1 cellular context compared by ENCODE assay signal in genomic region chr4:135239964-135240363, GRCh38.
TF ChIP-seq lines count a peak whose summit lies in the region.

No MANE protein-coding gene starts in this region.

TF ChIP-seq in SK-N-SH treated with all-trans-retinoic acid at 6 μM for 48 hours, 23 proteins besides CTCF, POLR2A, EP300 and RAD21 (continued from another document):
- TF ChIP-seq ZC3H10 (CRISPR knock-in tag; IDR thresholded peaks at IDR 0.05) (no peak), ARNTL (CRISPR knock-in tag; IDR thresholded peaks at IDR 0.05; ENCODE audit: borderline replicate concordance, low read depth) (no peak), PPARA (CRISPR knock-in tag; IDR thresholded peaks at IDR 0.05; ENCODE audit: borderline replicate concordance) (no peak), SNAI2 (CRISPR knock-in tag; IDR thresholded peaks at IDR 0.05) (no peak), ESRRG (CRISPR knock-in tag; IDR thresholded peaks at IDR 0.05) (no peak), CSDC2 (CRISPR knock-in tag; IDR thresholded peaks at IDR 0.05) (no peak), POU6F1 (CRISPR knock-in tag; IDR thresholded peaks at IDR 0.05; ENCODE audit: borderline replicate concordance, low read depth) (no peak), ZFP30 (CRISPR knock-in tag; IDR thresholded peaks at IDR 0.05) (no peak), BACH2 (CRISPR knock-in tag; IDR thresholded peaks at IDR 0.05; ENCODE audit: borderline replicate concordance) (no peak)
- TF ChIP-seq, protein P1, sequence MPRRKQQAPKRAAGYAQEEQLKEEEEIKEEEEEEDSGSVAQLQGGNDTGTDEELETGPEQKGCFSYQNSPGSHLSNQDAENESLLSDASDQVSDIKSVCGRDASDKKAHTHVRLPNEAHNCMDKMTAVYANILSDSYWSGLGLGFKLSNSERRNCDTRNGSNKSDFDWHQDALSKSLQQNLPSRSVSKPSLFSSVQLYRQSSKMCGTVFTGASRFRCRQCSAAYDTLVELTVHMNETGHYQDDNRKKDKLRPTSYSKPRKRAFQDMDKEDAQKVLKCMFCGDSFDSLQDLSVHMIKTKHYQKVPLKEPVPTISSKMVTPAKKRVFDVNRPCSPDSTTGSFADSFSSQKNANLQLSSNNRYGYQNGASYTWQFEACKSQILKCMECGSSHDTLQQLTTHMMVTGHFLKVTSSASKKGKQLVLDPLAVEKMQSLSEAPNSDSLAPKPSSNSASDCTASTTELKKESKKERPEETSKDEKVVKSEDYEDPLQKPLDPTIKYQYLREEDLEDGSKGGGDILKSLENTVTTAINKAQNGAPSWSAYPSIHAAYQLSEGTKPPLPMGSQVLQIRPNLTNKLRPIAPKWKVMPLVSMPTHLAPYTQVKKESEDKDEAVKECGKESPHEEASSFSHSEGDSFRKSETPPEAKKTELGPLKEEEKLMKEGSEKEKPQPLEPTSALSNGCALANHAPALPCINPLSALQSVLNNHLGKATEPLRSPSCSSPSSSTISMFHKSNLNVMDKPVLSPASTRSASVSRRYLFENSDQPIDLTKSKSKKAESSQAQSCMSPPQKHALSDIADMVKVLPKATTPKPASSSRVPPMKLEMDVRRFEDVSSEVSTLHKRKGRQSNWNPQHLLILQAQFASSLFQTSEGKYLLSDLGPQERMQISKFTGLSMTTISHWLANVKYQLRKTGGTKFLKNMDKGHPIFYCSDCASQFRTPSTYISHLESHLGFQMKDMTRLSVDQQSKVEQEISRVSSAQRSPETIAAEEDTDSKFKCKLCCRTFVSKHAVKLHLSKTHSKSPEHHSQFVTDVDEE (CRISPR knock-in tag; IDR thresholded peaks at IDR 0.05) = no peak
